ENCODE assay signal across 37 cellular contexts in genomic region chr1:53475661-53476060, GRCh38. TPM values are rescaled to one million over a fixed set of nuclear protein-coding genes. Genes with fewer than 3 reads are reported as not detected.
"Had no signal": no experiment of that assay in that cellular context is flagged by ENCODE, and none has a peak within 500 bp of the region (broad histone marks: within the 10 kb centered on the region; RNA-seq: fewer than 3 reads in every experiment).

No MANE protein-coding gene starts in this region.

- FAIRE-seq: endometrium, islet of Langerhans had no signal

- H3K4me2 ChIP-seq: smooth muscle cell had no signal

- H3K36me3 ChIP-seq: colonic mucosa, esophagus squamous epithelium, heart right ventricle, lower lobe of right lung, prostate gland, right atrium auricular region, stomach, tibial nerve, upper lobe of left lung, vagina had no signal

- H3K9me3 ChIP-seq: colonic mucosa, esophagus squamous epithelium, heart right ventricle, lower lobe of right lung, mucosa of descending colon, prostate gland, right atrium auricular region, stomach, testis, tibial nerve, upper lobe of left lung, vagina had no signal

- ATAC-seq: heart right ventricle; left colon; left ventricle myocardium superior; lower lobe of right lung; mucosa of descending colon; natural killer cell treated with Interleukin-12 subunit alpha and Interleukin-12 subunit beta and Interleukin-15 and Interleukin-18, amount 100 ng/mL, for 72 hours; sciatic nerve had no signal

- H3K27me3 ChIP-seq: colonic mucosa, right atrium auricular region, stomach, testis, tibial nerve, upper lobe of left lung, vagina had no signal

- H3K4me3 ChIP-seq: colonic mucosa, esophagus squamous epithelium, heart right ventricle, lower lobe of right lung, mucosa of descending colon, prostate gland, right atrium auricular region, smooth muscle cell, stomach, testis, tibial nerve, upper lobe of left lung, vagina had no signal

- DNase-seq: colonic mucosa; dermis blood vessel endothelial cell; effector memory CD4-positive, alpha-beta T cell; erythroblast; esophagus squamous epithelium; foreskin melanocyte; glutamatergic neuron; heart right ventricle; hippocampal formation; kidney glomerular epithelial cell; left colon; left ventricle myocardium superior; lower lobe of right lung; mucosa of descending colon; naive B cell; stimulated activated CD4-positive, alpha-beta T cell treated with anti-CD3 and anti-CD28 coated beads, Interleukin-12 subunit alpha, Interleukin-12 subunit beta, amount 100 ng/mL, for 4 hours; stimulated activated CD4-positive, alpha-beta T cell treated with anti-CD3 and anti-CD28 coated beads, Interleukin-1b, Interleukin-23, amount 100 ng/mL, for 48 hours; stimulated activated CD4-positive, alpha-beta T cell treated with anti-CD3 and anti-CD28 coated beads, Interleukin-4, amount 100 ng/mL, for 1 hour; stimulated activated CD8-positive, alpha-beta memory T cell treated with anti-CD3 and anti-CD28 coated beads, Interleukin-4, amount 100 ng/mL, for 48 hours; stimulated activated naive CD4-positive, alpha-beta T cell treated with Interleukin-2 at 50 U/mL for 16 hours; stomach; testis; upper lobe of left lung had no signal

- H3K4me1 ChIP-seq: colonic mucosa, lower lobe of right lung, prostate gland, stomach, testis, upper lobe of left lung, vagina had no signal

- H3K27ac ChIP-seq: colonic mucosa, esophagus squamous epithelium, heart right ventricle, lower lobe of right lung, prostate gland, right atrium auricular region, stomach, testis, tibial nerve, upper lobe of left lung, vagina had no signal

RNA-seq across cellular contexts. Expression of gene DMRTB1, which starts 16.5 kb away (rescaled TPM):
- total RNA-seq: chondrocyte; colonic mucosa; dermis blood vessel endothelial cell; esophagus squamous epithelium; heart right ventricle; left colon; left ventricle myocardium superior; lower lobe of right lung; mesothelial cell of epicardium; mucosa of descending colon; natural killer cell treated with Interleukin-12 subunit alpha and Interleukin-12 subunit beta and Interleukin-15 and Interleukin-18, amount 100 ng/mL, for 72 hours; neural crest cell; osteoblast; right atrium auricular region; sciatic nerve; smooth muscle cell; stomach; subcutaneous adipose tissue; tibial nerve; upper lobe of left lung; vagina had no signal
- polyA plus RNA-seq: heart right ventricle, smooth muscle cell, stomach had no signal
